8 cellular contexts compared by ENCODE assay signal in the genomic region with DNA sequence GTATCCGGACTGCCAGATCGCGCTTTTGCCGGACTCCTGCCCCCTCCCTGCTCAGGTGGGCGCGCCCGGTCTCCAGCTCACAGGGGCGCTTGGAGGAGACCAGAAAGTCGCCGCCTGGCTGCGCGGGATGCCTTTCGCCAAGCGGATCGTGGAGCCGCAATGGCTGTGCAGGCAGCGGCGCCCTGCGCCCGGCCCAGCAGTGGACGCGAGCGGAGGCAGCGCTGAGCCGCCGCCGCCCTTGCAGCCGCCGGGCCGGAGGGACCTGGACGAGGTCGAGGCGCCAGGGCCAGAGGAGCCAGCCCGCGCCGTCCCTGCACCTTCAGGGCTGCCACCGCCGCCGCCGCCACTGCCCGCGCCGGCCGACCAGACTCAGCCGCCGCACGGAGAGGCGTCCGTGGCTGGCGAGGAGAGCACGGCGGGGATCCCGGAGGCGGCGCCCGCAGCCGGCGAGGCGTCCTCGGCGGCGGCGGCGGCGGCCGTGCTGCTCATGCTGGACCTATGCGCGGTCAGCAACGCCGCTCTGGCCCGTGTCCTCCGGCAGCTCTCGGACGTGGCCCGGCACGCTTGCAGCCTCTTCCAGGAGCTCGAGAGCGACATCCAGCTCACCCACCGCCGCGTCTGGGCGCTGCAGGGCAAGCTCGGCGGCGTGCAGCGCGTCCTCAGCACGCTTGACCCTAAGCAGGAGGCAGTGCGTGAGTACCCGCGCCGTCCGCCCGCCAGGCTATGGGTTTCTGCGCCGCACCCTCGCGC. TPM values are rescaled to one million over a fixed set of nuclear protein-coding genes. Genes with fewer than 3 reads are reported as not detected.
DNase-seq lines count a peak whose midpoint lies in the region; ATAC-seq and TF ChIP-seq lines count a peak whose summit lies in the region.

No MANE protein-coding gene starts in this region.

- no peak for TF ChIP-seq CTCF in mammary epithelial cell (conservative IDR thresholded peaks at IDR 0.05 in 1 of 2, IDR thresholded peaks at IDR 0.05 in 1 of 2; ENCODE audit: extremely low read depth in 1 of 2, insufficient read depth in 1 of 2, low read depth in 1 of 2, low read length in 2 of 2)
- TF ChIP-seq CTCF in left lung (IDR thresholded peaks at IDR 0.05) = no peak
- no peak for TF ChIP-seq CTCF in type B pancreatic cell (conservative IDR thresholded peaks at IDR 0.05)

- peaks cover 11% of the 10 kb centered on the region for H3K4me1 Mint-ChIP-seq in activated T-cell treated with anti-CD3 and anti-CD28 coated beads, Interleukin-2, amount 50 U/mL, for 24 hours (ENCODE audit: low read depth)
- peaks cover 2% of the 10 kb centered on the region for H3K4me1 Mint-ChIP-seq in activated T-cell treated with anti-CD3 and anti-CD28 coated beads, Interleukin-2, amount 50 U/mL, for 4 hours (ENCODE audit: low read depth)
- peaks cover 28% of the 10 kb centered on the region for H3K4me1 Mint-ChIP-seq in type B pancreatic cell (ENCODE audit: unreplicated experiment)
- no peaks in the 10 kb centered on the region for H3K4me1 Mint-ChIP-seq in natural killer cell treated with Interleukin-12 subunit alpha and Interleukin-12 subunit beta and Interleukin-15 and Interleukin-18, amount 100 ng/mL, for 72 hours (ENCODE audit: low read depth in 2 of 2)

- peaks cover 77% of the 10 kb centered on the region for H3K27me3 Mint-ChIP-seq in activated T-cell treated with anti-CD3 and anti-CD28 coated beads, Interleukin-2, amount 50 U/mL, for 24 hours
- H3K27me3 Mint-ChIP-seq in activated T-cell treated with anti-CD3 and anti-CD28 coated beads, Interleukin-2, amount 50 U/mL, for 4 hours (ENCODE audit: low read depth) = peaks cover 29% of the 10 kb centered on the region
- H3K27me3 Mint-ChIP-seq in type B pancreatic cell = peaks cover 50% of the 10 kb centered on the region
- peaks cover 13 to 17% of the 10 kb centered on the region in 2 donors for H3K27me3 Mint-ChIP-seq in natural killer cell treated with Interleukin-12 subunit alpha and Interleukin-12 subunit beta and Interleukin-15 and Interleukin-18, amount 100 ng/mL, for 72 hours

- no peaks in the 10 kb centered on the region for H3K36me3 Mint-ChIP-seq in activated T-cell treated with anti-CD3 and anti-CD28 coated beads, Interleukin-2, amount 50 U/mL, for 24 hours (ENCODE audit: low read depth)
- no peaks in the 10 kb centered on the region for H3K36me3 Mint-ChIP-seq in activated T-cell treated with anti-CD3 and anti-CD28 coated beads, Interleukin-2, amount 50 U/mL, for 4 hours (ENCODE audit: insufficient read depth)
- peaks cover 9% of the 10 kb centered on the region for H3K36me3 Mint-ChIP-seq in type B pancreatic cell
- H3K36me3 Mint-ChIP-seq in natural killer cell treated with Interleukin-12 subunit alpha and Interleukin-12 subunit beta and Interleukin-15 and Interleukin-18, amount 100 ng/mL, for 72 hours = no peaks in the 10 kb centered on the region
- peaks cover 0 to 8% of the 10 kb centered on the region in 2 donors for H3K36me3 Mint-ChIP-seq in activated naive CD4-positive, alpha-beta T cell treated with anti-CD3 and anti-CD28 coated beads, Interleukin-2, amount 50 U/mL, for 72 hours

- peaks cover 3% of the 10 kb centered on the region for H3K9me3 Mint-ChIP-seq in activated T-cell treated with anti-CD3 and anti-CD28 coated beads, Interleukin-2, amount 50 U/mL, for 24 hours
- no peaks in the 10 kb centered on the region for H3K9me3 Mint-ChIP-seq in activated T-cell treated with anti-CD3 and anti-CD28 coated beads, Interleukin-2, amount 50 U/mL, for 4 hours
- peaks cover 3% of the 10 kb centered on the region for H3K9me3 Mint-ChIP-seq in type B pancreatic cell
- peaks cover 9% of the 10 kb centered on the region for H3K9me3 Mint-ChIP-seq in natural killer cell treated with Interleukin-12 subunit alpha and Interleukin-12 subunit beta and Interleukin-15 and Interleukin-18, amount 100 ng/mL, for 72 hours
- peaks cover 5 to 9% of the 10 kb centered on the region in 2 donors for H3K9me3 Mint-ChIP-seq in activated naive CD4-positive, alpha-beta T cell treated with anti-CD3 and anti-CD28 coated beads, Interleukin-2, amount 50 U/mL, for 72 hours

- H3K4me2 ChIP-seq in mammary epithelial cell (ENCODE audit: insufficient read depth, low read depth, low read length) = peak overlapping the region; percentile 79

- no peak for ATAC-seq in activated T-cell treated with anti-CD3 and anti-CD28 coated beads, Interleukin-2, amount 50 U/mL, for 4 hours
- ATAC-seq in left lung = peak; percentile 13
- no peak for ATAC-seq in natural killer cell treated with Interleukin-12 subunit alpha and Interleukin-12 subunit beta and Interleukin-15 and Interleukin-18, amount 100 ng/mL, for 72 hours
- no peak for ATAC-seq in activated naive CD4-positive, alpha-beta T cell treated with anti-CD3 and anti-CD28 coated beads, Interleukin-2, amount 50 U/mL, for 72 hours

- H3K27ac ChIP-seq in mammary epithelial cell (ENCODE audit: insufficient read depth, low read depth, low read length) (peak overlapping the region; percentile 91), left lung (no peak overlapping the region)

- intact Hi-C loops in mammary epithelial cell (cut with micrococcal nuclease) (loop anchor here (1.0 to 5.0 kb wide), 9 partner anchors 29 to 314 kb away; no protein-coding TSS in a partner anchor), left lung (cut with DNase I) (no loop called here)

- dilution Hi-C loops in mammary epithelial cell (cut with HindIII; ENCODE audit: low sequenced_read_pairs) = no loop called here

- in situ Hi-C loops in mammary epithelial cell (cut with MboI; ENCODE audit: low sequenced_read_pairs in 2 of 2) = no loop called here

- 52% methylated on average over 4 of the region's 98 CpGs for WGBS in mammary epithelial cell (ENCODE audit: low coverage, missing lambda C conversion rate)

- BruUV-seq in mammary epithelial cell (replicated peaks; lab: Mats Ljungman, UMichigan) = no TSS peak

- peak overlapping the region; percentile 93 for H3K9ac ChIP-seq in mammary epithelial cell (ENCODE audit: insufficient read depth, low read length)

- CTCF ChIA-PET in mammary epithelial cell (lab: Charles Lee; ENCODE audit: low non-redundant PET) = no interaction called here

- no peaks in the 10 kb centered on the region for H3K27me3 ChIP-seq in mammary epithelial cell (ENCODE audit: insufficient read depth, low read length)
- peaks cover 7 to 51% of the 10 kb centered on the region in 2 donors for H3K27me3 ChIP-seq in left lung

- H3K9me3 ChIP-seq in mammary epithelial cell (replicated peaks; ENCODE audit: insufficient read depth, low read length) (no peaks in the 10 kb centered on the region), left lung (no peaks in the 10 kb centered on the region)

- no peaks in the 10 kb centered on the region for H4K20me1 ChIP-seq in mammary epithelial cell (ENCODE audit: insufficient read depth, low read length)

- H3K36me3 ChIP-seq in mammary epithelial cell (ENCODE audit: insufficient read depth, low read length) (no peaks in the 10 kb centered on the region), left lung (no peaks in the 10 kb centered on the region)

- peak overlapping the region; percentile 55 for H2AFZ ChIP-seq in mammary epithelial cell (ENCODE audit: low read depth, low read length)

- H3K4me1 ChIP-seq in mammary epithelial cell (ENCODE audit: insufficient read depth, low read length) (peaks cover 17% of the 10 kb centered on the region), left lung (no peaks in the 10 kb centered on the region)

- DNase-seq in activated T-cell treated with anti-CD3 and anti-CD28 coated beads, Interleukin-2, amount 50 U/mL, for 24 hours = no peak
- no peak for DNase-seq in activated T-cell treated with anti-CD3 and anti-CD28 coated beads, Interleukin-2, amount 50 U/mL, for 4 hours
- peak; percentile 27 for DNase-seq in mammary epithelial cell
- peak; percentile 30 to 62 for DNase-seq in left lung
- peak; percentile 69 for DNase-seq in type B pancreatic cell (ENCODE audit: extremely low spot score, unreplicated experiment)
- no peak for DNase-seq in natural killer cell treated with Interleukin-12 subunit alpha and Interleukin-12 subunit beta and Interleukin-15 and Interleukin-18, amount 100 ng/mL, for 72 hours (ENCODE audit: low spot score)
- DNase-seq in activated naive CD4-positive, alpha-beta T cell treated with anti-CD3 and anti-CD28 coated beads, Interleukin-2, amount 50 U/mL, for 72 hours (ENCODE audit: low spot score in 2 of 2) = no peak
- no peak for DNase-seq in NCI-H2081 (lab: John Stamatoyannopoulos, UW)

- H3K79me2 ChIP-seq in mammary epithelial cell (ENCODE audit: insufficient read depth, low read length) = peaks cover 50% of the 10 kb centered on the region

- no peak overlapping the region for H3K27ac Mint-ChIP-seq in activated T-cell treated with anti-CD3 and anti-CD28 coated beads, Interleukin-2, amount 50 U/mL, for 24 hours
- no peak overlapping the region for H3K27ac Mint-ChIP-seq in type B pancreatic cell
- H3K27ac Mint-ChIP-seq in natural killer cell treated with Interleukin-12 subunit alpha and Interleukin-12 subunit beta and Interleukin-15 and Interleukin-18, amount 100 ng/mL, for 72 hours = no peak overlapping the region
- no peak overlapping the region for H3K27ac Mint-ChIP-seq in activated naive CD4-positive, alpha-beta T cell treated with anti-CD3 and anti-CD28 coated beads, Interleukin-2, amount 50 U/mL, for 72 hours

- H3K4me3 ChIP-seq in mammary epithelial cell (replicated peaks in 1 of 3; ENCODE audit: insufficient read depth in 1 of 3, low read depth in 2 of 3, low read length in 3 of 3) (peak overlapping the region; percentile 64 to 77 (median 74)), left lung (peak overlapping the region; percentile 22 to 27)

- H3K4me3 Mint-ChIP-seq in activated T-cell treated with anti-CD3 and anti-CD28 coated beads, Interleukin-2, amount 50 U/mL, for 24 hours = peak overlapping the region; percentile 44
- H3K4me3 Mint-ChIP-seq in activated T-cell treated with anti-CD3 and anti-CD28 coated beads, Interleukin-2, amount 50 U/mL, for 4 hours = no peak overlapping the region
- H3K4me3 Mint-ChIP-seq in type B pancreatic cell = peak overlapping the region; percentile 93
- H3K4me3 Mint-ChIP-seq in natural killer cell treated with Interleukin-12 subunit alpha and Interleukin-12 subunit beta and Interleukin-15 and Interleukin-18, amount 100 ng/mL, for 72 hours = no peak overlapping the region

RNA-seq across cellular contexts. Expression of gene NHS, which starts 0.8 kb away (rescaled TPM):
- total RNA-seq in activated T-cell treated with anti-CD3 and anti-CD28 coated beads, Interleukin-2, amount 50 U/mL, for 4 hours = 1 to 10 TPM; 2.3 to 7.7 (median 7.5) TPM
- total RNA-seq in mammary epithelial cell (10 to 100 TPM in 1 of 2 donors, 1 to 10 TPM in 1; 9.0 to 13.9 TPM), left lung (1 to 10 TPM; 1.4 to 2.0 TPM), type B pancreatic cell (ENCODE audit: low replicate concordance) (9.2 and 27.8 TPM in 2 replicates)
- 2.2 TPM for polyA plus RNA-seq in mammary epithelial cell
- polyA minus RNA-seq in mammary epithelial cell = 7.6 TPM
- under 1 TPM; 0.14 to 0.71 TPM for total RNA-seq in natural killer cell treated with Interleukin-12 subunit alpha and Interleukin-12 subunit beta and Interleukin-15 and Interleukin-18, amount 100 ng/mL, for 72 hours
- total RNA-seq in activated naive CD4-positive, alpha-beta T cell treated with anti-CD3 and anti-CD28 coated beads, Interleukin-2, amount 50 U/mL, for 72 hours = 1 to 10 TPM; 1.2 to 2.7 TPM

Comparison
In these comparisons a context has a peak if more than half of its experiments do, and no peak if none do; other contexts are left out.
1. H3K4me3 Mint-ChIP-seq: peak in activated T-cell treated with anti-CD3 and anti-CD28 coated beads, Interleukin-2, amount 50 U/mL, for 24 hours (single experiment) and type B pancreatic cell (single experiment); none in activated T-cell treated with anti-CD3 and anti-CD28 coated beads, Interleukin-2, amount 50 U/mL, for 4 hours (single experiment) and natural killer cell treated with Interleukin-12 subunit alpha and Interleukin-12 subunit beta and Interleukin-15 and Interleukin-18, amount 100 ng/mL, for 72 hours (single experiment).
2. DNase-seq: peak in mammary epithelial cell (single experiment), left lung (2 of 2) and type B pancreatic cell (single experiment); none in activated T-cell treated with anti-CD3 and anti-CD28 coated beads, Interleukin-2, amount 50 U/mL, for 24 hours (single experiment), activated T-cell treated with anti-CD3 and anti-CD28 coated beads, Interleukin-2, amount 50 U/mL, for 4 hours (single experiment), natural killer cell treated with Interleukin-12 subunit alpha and Interleukin-12 subunit beta and Interleukin-15 and Interleukin-18, amount 100 ng/mL, for 72 hours (single experiment), activated naive CD4-positive, alpha-beta T cell treated with anti-CD3 and anti-CD28 coated beads, Interleukin-2, amount 50 U/mL, for 72 hours (0 of 2) and NCI-H2081 (0 of 2).